Comparison of ENCODE assay signal across 13 cellular contexts in genomic region chr7:15801565-15801964, GRCh38.
DNase-seq lines count a peak whose midpoint lies in the region; ATAC-seq and TF ChIP-seq lines count a peak whose summit lies in the region.
"Had no signal": no experiment of that assay in that cellular context is flagged by ENCODE, and none has a peak within 500 bp of the region (broad histone marks: within the 10 kb centered on the region; RNA-seq: fewer than 3 reads in every experiment).

No MANE protein-coding gene starts in this region.

- H3K4me3 ChIP-seq in epithelial cell of proximal tubule (ENCODE audit: low read depth, low read length) = no peak overlapping the region
- H3K4me3 ChIP-seq: BLaER1 treated with 17β-estradiol and CSF1 and Interleukin-3, amounts not matched to agents 10 nM and 100 nM had no signal

- TF ChIP-seq CTCF in epithelial cell of proximal tubule (conservative IDR thresholded peaks at IDR 0.05; ENCODE audit: low read depth, low read length) = no peak

- DNase-seq in ACHN (peak; percentile 89), LHCN-M2 (ENCODE audit: low read depth) (peak; percentile 82), epithelial cell of proximal tubule (ENCODE audit: low read depth) (peak; percentile 71), mucosa of gallbladder (ENCODE audit: low spot score) (peak; percentile 18), NCI-H1048 (lab: John Stamatoyannopoulos, UW) (no peak), NOMO-1 (lab: John Stamatoyannopoulos, UW; ENCODE audit: unreplicated experiment in 2 of 2) (no peak)
- DNase-seq: activated T-cell treated with anti-CD3 and anti-CD28 coated beads, Interleukin-2, amount 50 U/mL, for 48 hours; NCI-H146; RPMI8226; stimulated activated CD4-positive, alpha-beta T cell treated with anti-CD3 and anti-CD28 coated beads, Interleukin-4, amount 100 ng/mL, for 24 hours had no signal

- in situ Hi-C loops in ACHN (cut with HindIII; ENCODE audit: low pct_ligation_motif_present, low pct_unique_long_range_greater_than_20kb, low sequenced_read_pairs) = no loop called here

- no peak for ATAC-seq in HG02763 (IDR thresholded peaks at IDR 0.05; ENCODE audit: unreplicated experiment)
- no peak for ATAC-seq in GM18870 (IDR thresholded peaks at IDR 0.05; ENCODE audit: unreplicated experiment)

Comparison
In these comparisons a context has a peak if more than half of its experiments do, and no peak if none do; other contexts are left out.
1. DNase-seq: peak in ACHN (single experiment), LHCN-M2 (single experiment), epithelial cell of proximal tubule (single experiment) and mucosa of gallbladder (single experiment); none in NCI-H1048 (single experiment) and NOMO-1 (0 of 2).